ENCODE assay signal across 10 cellular contexts in genomic region chr22:46660604-46661201, GRCh38. TPM values are rescaled to one million over a fixed set of nuclear protein-coding genes. Genes with fewer than 3 reads are reported as not detected.
DNase-seq lines count a peak whose midpoint lies in the region; ATAC-seq, FAIRE-seq and TF ChIP-seq lines count a peak whose summit lies in the region.
"Had no signal": no experiment of that assay in that cellular context is flagged by ENCODE, and none has a peak within 500 bp of the region (broad histone marks: within the 10 kb centered on the region; RNA-seq: fewer than 3 reads in every experiment).

No MANE protein-coding gene starts in this region.

- H4K8ac ChIP-seq in mesendoderm (ENCODE audit: low read depth, low read length) = no peak overlapping the region

- H2BK15ac ChIP-seq in mesendoderm (replicated peaks; ENCODE audit: low read depth) = no peak overlapping the region

- H4K5ac ChIP-seq in mesendoderm (ENCODE audit: low read length) = no peak overlapping the region

- H3K18ac ChIP-seq in mesendoderm (ENCODE audit: low read length) = no peak overlapping the region

- no peak overlapping the region for H3K4me2 ChIP-seq in mesendoderm (ENCODE audit: low read length)

- H3K4me3 ChIP-seq in foreskin fibroblast (ENCODE audit: low read depth in 1 of 2, low read length in 2 of 2) (no peak overlapping the region), mesendoderm (ENCODE audit: low read length) (no peak overlapping the region)
- H3K4me3 ChIP-seq: SJSA1 had no signal

- FAIRE-seq in GM12891 (lab: Jason Lieb, UNC) = no peak

- no peak for TF ChIP-seq POLR2A in GM12891 (IDR thresholded peaks at IDR 0.05; ENCODE audit: low read depth, low read length)

- no peak overlapping the region for H3K56ac ChIP-seq in mesendoderm (ENCODE audit: low read length)

- no peaks in the 10 kb centered on the region for H3K9me3 ChIP-seq in CD4-positive, alpha-beta T cell (ENCODE audit: control insufficient read depth, low read length)
- H3K9me3 ChIP-seq: SJSA1 had no signal

- peak overlapping the region; percentile 4 for H3K4me3 Mint-ChIP-seq in CD4-positive, alpha-beta T cell
- H3K4me3 Mint-ChIP-seq in activated T-helper 2 cell treated with anti-CD3 and anti-CD28 coated beads, Interferon-gamma antibody, Interleukin-2, Interleukin-4, amounts not matched to agents 10 μg/mL and 5 μg/mL and 100 μg/mL, durations not matched to agents 14 hours and 24 hours and 36 hours (ENCODE audit: low read depth) = no peak overlapping the region

- intact Hi-C loops in CD4-positive, alpha-beta T cell (cut with DNase I, micrococcal nuclease) = loop anchor here in 1 of 2 experiments (1.0 kb wide), 1 partner anchor 14 kb away; no protein-coding TSS in a partner anchor
- intact Hi-C loops in activated T-helper 2 cell treated with anti-CD3 and anti-CD28 coated beads, Interferon-gamma antibody, Interleukin-2, Interleukin-4, amounts not matched to agents 10 μg/mL and 5 μg/mL and 100 μg/mL, durations not matched to agents 14 hours and 24 hours and 36 hours (cut with micrococcal nuclease) = no loop called here

- H3K36me3 Mint-ChIP-seq in CD4-positive, alpha-beta T cell (ENCODE audit: low read depth) = no peaks in the 10 kb centered on the region
- H3K36me3 Mint-ChIP-seq in activated T-helper 2 cell treated with anti-CD3 and anti-CD28 coated beads, Interferon-gamma antibody, Interleukin-2, Interleukin-4, amounts not matched to agents 10 μg/mL and 5 μg/mL and 100 μg/mL, durations not matched to agents 14 hours and 24 hours and 36 hours (ENCODE audit: low read depth) = peaks cover 17% of the 10 kb centered on the region

- no peaks in the 10 kb centered on the region for H3K4me1 ChIP-seq in mesendoderm (ENCODE audit: control insufficient read depth, low read depth, low read length)
- H3K4me1 ChIP-seq: SJSA1 had no signal

- peak; percentile 70 for ATAC-seq in CD4-positive, alpha-beta T cell (ENCODE audit: poor library complexity)
- ATAC-seq in GM21367 (IDR thresholded peaks at IDR 0.05; ENCODE audit: unreplicated experiment) = no peak

- no peak overlapping the region for H3K23ac ChIP-seq in mesendoderm (ENCODE audit: low read length)

- CTCF ChIA-PET in CD4-positive, alpha-beta T cell (lab: Charles Lee) = interaction anchor here (1.4 kb wide), 1 partner anchor 97 kb away, joined by 5 read pairs; no protein-coding TSS in a partner anchor

- H3K27ac Mint-ChIP-seq in CD4-positive, alpha-beta T cell = peak overlapping the region; percentile 87
- peak overlapping the region; percentile 86 for H3K27ac Mint-ChIP-seq in activated T-helper 2 cell treated with anti-CD3 and anti-CD28 coated beads, Interferon-gamma antibody, Interleukin-2, Interleukin-4, amounts not matched to agents 10 μg/mL and 5 μg/mL and 100 μg/mL, durations not matched to agents 14 hours and 24 hours and 36 hours

- DNase-seq in CD4-positive, alpha-beta T cell = peak in 4 of 10 experiments; percentile 14 to 29 (median 24)
- peak; percentile 75 for DNase-seq in NCI-H1105 (lab: John Stamatoyannopoulos, UW)
- no peak for DNase-seq in activated T-helper 2 cell treated with anti-CD3 and anti-CD28 coated beads, Interferon-gamma antibody, Interleukin-2, Interleukin-4, amounts not matched to agents 10 μg/mL and 5 μg/mL and 100 μg/mL, durations not matched to agents 14 hours and 24 hours and 36 hours (ENCODE audit: low spot score)
- peak; percentile 15 for DNase-seq in kidney tubule cell (ENCODE audit: low spot score)
- DNase-seq in foreskin fibroblast = no peak
- no peak for DNase-seq in GM12891 (ENCODE audit: insufficient read length, low spot score)
- no peak for DNase-seq in mesendoderm
- DNase-seq: naive B cell had no signal

- no peak overlapping the region for H3K4ac ChIP-seq in mesendoderm (ENCODE audit: low read depth, low read length)

- H2AK5ac ChIP-seq in mesendoderm (ENCODE audit: low read length) = no peak overlapping the region

- TF ChIP-seq CTCF in CD4-positive, alpha-beta T cell (IDR thresholded peaks at IDR 0.05) = no peak
- no peak for TF ChIP-seq CTCF in foreskin fibroblast (IDR thresholded peaks at IDR 0.05; ENCODE audit: low read depth, low read length)

- H3K27me3 Mint-ChIP-seq in CD4-positive, alpha-beta T cell = no peaks in the 10 kb centered on the region
- H3K27me3 Mint-ChIP-seq in activated T-helper 2 cell treated with anti-CD3 and anti-CD28 coated beads, Interferon-gamma antibody, Interleukin-2, Interleukin-4, amounts not matched to agents 10 μg/mL and 5 μg/mL and 100 μg/mL, durations not matched to agents 14 hours and 24 hours and 36 hours (ENCODE audit: low read depth) = no peaks in the 10 kb centered on the region
- H3K27me3 Mint-ChIP-seq: naive B cell had no signal

- POLR2A ChIA-PET in CD4-positive, alpha-beta T cell (lab: Charles Lee) = interaction anchor here (1.0 kb wide), 1 partner anchor 47 kb away, joined by 3 read pairs; no protein-coding TSS in a partner anchor

- H3K79me2 ChIP-seq in mesendoderm (ENCODE audit: control insufficient read depth, insufficient read depth, low read length) = no peaks in the 10 kb centered on the region

- no peak overlapping the region for H2BK120ac ChIP-seq in mesendoderm (ENCODE audit: low read depth, low read length)

- no peak overlapping the region for H3K27ac ChIP-seq in CD4-positive, alpha-beta T cell (ENCODE audit: low read depth, low read length)
- H3K27ac ChIP-seq in mesendoderm (ENCODE audit: low read depth, low read length) = no peak overlapping the region
- H3K27ac ChIP-seq: SJSA1 had no signal

- no peak overlapping the region for H2BK5ac ChIP-seq in mesendoderm (ENCODE audit: low read length)

- H3K27me3 ChIP-seq in CD4-positive, alpha-beta T cell (ENCODE audit: control insufficient read depth, insufficient read depth, low read length) = no peaks in the 10 kb centered on the region
- no peaks in the 10 kb centered on the region for H3K27me3 ChIP-seq in mesendoderm (ENCODE audit: insufficient read depth, low read length, poor library complexity)
- H3K27me3 ChIP-seq: SJSA1 had no signal

- H3K9ac ChIP-seq in mesendoderm (ENCODE audit: low read length) = no peak overlapping the region

- H3K4me1 Mint-ChIP-seq in CD4-positive, alpha-beta T cell (ENCODE audit: low read depth) = peaks cover 28% of the 10 kb centered on the region
- peaks cover 19% of the 10 kb centered on the region for H3K4me1 Mint-ChIP-seq in activated T-helper 2 cell treated with anti-CD3 and anti-CD28 coated beads, Interferon-gamma antibody, Interleukin-2, Interleukin-4, amounts not matched to agents 10 μg/mL and 5 μg/mL and 100 μg/mL, durations not matched to agents 14 hours and 24 hours and 36 hours (ENCODE audit: low read depth)

- no peaks in the 10 kb centered on the region for H3K79me1 ChIP-seq in mesendoderm (ENCODE audit: low read length)

- no CpG with 5 or more reads among the region's 11 CpGs for WGBS in mesendoderm (ENCODE audit: extremely low coverage, insufficient coverage, low lambda C conversion rate)

- H3K9me3 Mint-ChIP-seq in CD4-positive, alpha-beta T cell = no peaks in the 10 kb centered on the region
- no peaks in the 10 kb centered on the region for H3K9me3 Mint-ChIP-seq in activated T-helper 2 cell treated with anti-CD3 and anti-CD28 coated beads, Interferon-gamma antibody, Interleukin-2, Interleukin-4, amounts not matched to agents 10 μg/mL and 5 μg/mL and 100 μg/mL, durations not matched to agents 14 hours and 24 hours and 36 hours
- H3K9me3 Mint-ChIP-seq: naive B cell had no signal

- H3K36me3 ChIP-seq in mesendoderm (ENCODE audit: control insufficient read depth, insufficient read depth, low read length) = no peaks in the 10 kb centered on the region
- H3K36me3 ChIP-seq: SJSA1 had no signal

TF ChIP-seq in GM12891, 5 proteins besides CTCF, POLR2A, EP300 and RAD21:
- no peak for TF ChIP-seq POU2F2 (IDR thresholded peaks at IDR 0.05; ENCODE audit: low read depth, low read length)
- no peak for TF ChIP-seq PAX5 (IDR thresholded peaks at IDR 0.05; ENCODE audit: insufficient read depth, low read length, severe bottlenecking)
- TF ChIP-seq SPI1 (IDR thresholded peaks at IDR 0.05; ENCODE audit: low read depth, low read length) = no peak
- no peak for TF ChIP-seq TAF1 (IDR thresholded peaks at IDR 0.05; ENCODE audit: low read depth, low read length)
- TF ChIP-seq POLR2AphosphoS5 (IDR thresholded peaks at IDR 0.05; ENCODE audit: low read depth, low read length) = no peak

RNA-seq across cellular contexts. Expression of gene GRAMD4, which starts 40.5 kb away (rescaled TPM):
- 10 to 100 TPM; 13.9 to 15.6 TPM for total RNA-seq in CD4-positive, alpha-beta T cell
- total RNA-seq in activated T-helper 2 cell treated with anti-CD3 and anti-CD28 coated beads, Interferon-gamma antibody, Interleukin-2, Interleukin-4, amounts not matched to agents 10 μg/mL and 5 μg/mL and 100 μg/mL, durations not matched to agents 14 hours and 24 hours and 36 hours = 90.8 and 91.6 TPM in 2 replicates
- polyA plus RNA-seq in GM12891 (2012; ENCODE audit: low read depth, missing spikeins) = 8.7 TPM
- 5.7 TPM for polyA plus RNA-seq in mesendoderm (2013, experiment 1 of 2)
- 6.5 TPM for polyA plus RNA-seq in mesendoderm (2013, experiment 2 of 2)

Comparison
In these comparisons a context has a peak if more than half of its experiments do, and no peak if none do; other contexts are left out.
1. DNase-seq: peak in NCI-H1105 (single experiment) and kidney tubule cell (single experiment); none in activated T-helper 2 cell treated with anti-CD3 and anti-CD28 coated beads, Interferon-gamma antibody, Interleukin-2, Interleukin-4, amounts not matched to agents 10 μg/mL and 5 μg/mL and 100 μg/mL, durations not matched to agents 14 hours and 24 hours and 36 hours (single experiment), foreskin fibroblast (0 of 2), GM12891 (single experiment) and mesendoderm (single experiment).